ENCODE assay signal across 1 cellular context in genomic region chr2:98988695-98989094, GRCh38. TPM values are rescaled to one million over a fixed set of nuclear protein-coding genes. Genes with fewer than 3 reads are reported as not detected.
"Had no signal": no experiment of that assay in that cellular context is flagged by ENCODE, and none has a peak within 500 bp of the region (broad histone marks: within the 10 kb centered on the region; RNA-seq: fewer than 3 reads in every experiment).

No MANE protein-coding gene starts in this region.

RNA-seq across cellular contexts. Expression of gene CRACDL, which starts 52.7 kb away (rescaled TPM):
- total RNA-seq: activated B cell treated with CpG ODN at 0.5 μM for 24 hours had no signal
